Comparison of ENCODE assay signal across 1 cellular context in genomic region chr6:68760941-68761676, GRCh38.
TF ChIP-seq lines count a peak whose summit lies in the region.

No MANE protein-coding gene starts in this region.

TF ChIP-seq in liver, 16 proteins besides CTCF, POLR2A, EP300 and RAD21 (continued from another document):
- TF ChIP-seq ZBTB33 (IDR thresholded peaks at IDR 0.05) (no peak), GABPA (IDR thresholded peaks at IDR 0.05 in 1 of 2, conservative IDR thresholded peaks at IDR 0.05 in 1 of 2) (no peak), REST (IDR thresholded peaks at IDR 0.05) (no peak), TAF1 (conservative IDR thresholded peaks at IDR 0.05) (no peak)
TF ChIP-seq in liver: peak in this region for 0.
